ENCODE assay signal across 19 cellular contexts in the genomic region with DNA sequence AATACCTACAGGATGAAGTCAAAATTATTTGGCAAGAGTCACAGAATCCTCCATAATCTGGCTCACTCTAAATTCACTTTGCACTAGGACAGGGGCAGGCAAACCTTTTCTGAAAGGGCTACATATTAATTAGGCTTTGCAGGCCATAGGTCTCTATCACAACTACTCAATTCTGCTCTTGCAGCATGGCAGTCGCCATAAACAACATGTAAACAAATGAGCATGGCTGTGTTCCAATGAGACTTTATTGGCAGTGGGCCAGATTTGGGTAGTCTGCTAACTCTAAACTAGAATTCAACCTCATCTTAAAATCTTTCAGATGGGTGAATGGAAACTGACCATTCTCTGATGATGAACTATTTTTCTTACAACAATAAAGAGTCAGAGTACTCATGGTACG. TPM values are rescaled to one million over a fixed set of nuclear protein-coding genes. Genes with fewer than 3 reads are reported as not detected.
DNase-seq lines count a peak whose midpoint lies in the region; ATAC-seq and TF ChIP-seq lines count a peak whose summit lies in the region.
"Had no signal": no experiment of that assay in that cellular context is flagged by ENCODE, and none has a peak within 500 bp of the region (broad histone marks: within the 10 kb centered on the region; RNA-seq: fewer than 3 reads in every experiment).

No MANE protein-coding gene starts in this region.

- no peaks in the 10 kb centered on the region for H3K27me3 ChIP-seq in A673 (replicated peaks; ENCODE audit: insufficient read depth, low read depth, low read length, poor library complexity)
- H3K27me3 ChIP-seq: foreskin keratinocyte, tibial artery had no signal

- H3K4me3 ChIP-seq in A673 (ENCODE audit: low read depth, low read length, poor library complexity, severe bottlenecking): no peak overlapping the region
- H3K4me3 ChIP-seq: mucosa of descending colon, tibial artery had no signal

- peaks cover 9 to 21% of the 10 kb centered on the region in 2 donors for H3K36me3 Mint-ChIP-seq in activated naive CD4-positive, alpha-beta T cell treated with anti-CD3 and anti-CD28 coated beads, Interleukin-2, amount 50 U/mL, for 72 hours

- intact Hi-C loops in A673 (cut with micrococcal nuclease; ENCODE audit: unreplicated experiment): no loop called here

- POLR2A ChIA-PET in A673 (lab: Charles Lee; ENCODE audit: low non-redundant PET): no interaction called here

- peaks cover 0 to 7% of the 10 kb centered on the region in 2 donors for H3K9me3 Mint-ChIP-seq in activated naive CD4-positive, alpha-beta T cell treated with anti-CD3 and anti-CD28 coated beads, Interleukin-2, amount 50 U/mL, for 72 hours

- no peak overlapping the region for H3K27ac ChIP-seq in A673 (ENCODE audit: low read depth, low read length, poor library complexity, severe bottlenecking)
- H3K27ac ChIP-seq: foreskin keratinocyte, tibial artery had no signal

- H3K4me1 ChIP-seq in A673 (ENCODE audit: insufficient read depth, low read length, poor library complexity, severe bottlenecking): no peaks in the 10 kb centered on the region
- H3K4me1 ChIP-seq: tibial artery had no signal

- no TSS peak for BruUV-seq in A673 (replicated peaks; lab: Mats Ljungman, UMichigan)

- CTCF ChIA-PET in A673 (lab: Charles Lee): no interaction called here

- no peak overlapping the region for H3K27ac Mint-ChIP-seq in activated naive CD4-positive, alpha-beta T cell treated with anti-CD3 and anti-CD28 coated beads, Interleukin-2, amount 50 U/mL, for 72 hours

- ATAC-seq in activated naive CD4-positive, alpha-beta T cell treated with anti-CD3 and anti-CD28 coated beads, Interleukin-2, amount 50 U/mL, for 72 hours: no peak
- ATAC-seq: foreskin keratinocyte, mucosa of descending colon had no signal

- TF ChIP-seq CTCF in A673 (conservative IDR thresholded peaks at IDR 0.05; ENCODE audit: low read depth, low read length): no peak

- DNase-seq in NCI-H2196 (lab: John Stamatoyannopoulos, UW; ENCODE audit: unreplicated experiment) (peak; percentile 64), NCI-H2196 treated with DMSO at 0.1 percent for 48 hours (lab: John Stamatoyannopoulos, UW; ENCODE audit: unreplicated experiment) (no peak), NAMALWA (ENCODE audit: low spot score) (peak; percentile 59), dermis blood vessel endothelial cell (peak; percentile 44), lung microvascular endothelial cell (ENCODE audit: low read depth in 2 of 2) (peak; percentile 33 to 50), OCI-M2 (lab: John Stamatoyannopoulos, UW; ENCODE audit: unreplicated experiment) (no peak), A673 (ENCODE audit: low spot score) (no peak)
- DNase-seq in activated naive CD4-positive, alpha-beta T cell treated with anti-CD3 and anti-CD28 coated beads, Interleukin-2, amount 50 U/mL, for 72 hours (ENCODE audit: low spot score in 2 of 2): no peak
- DNase-seq: activated CD4-positive, alpha-beta T cell treated with anti-CD3 and anti-CD28 coated beads for 48 hours; activated CD8-positive, alpha-beta memory T cell treated with anti-CD3 and anti-CD28 coated beads, Interleukin-2, amount 50 U/mL, for 48 hours; foreskin keratinocyte; kidney glomerular epithelial cell; MM.1S; NCI-H1930; tibial artery had no signal

- H3K36me3 ChIP-seq in A673 (ENCODE audit: insufficient read depth, low read length, poor library complexity, severe bottlenecking): peaks cover 51% of the 10 kb centered on the region

- no peaks in the 10 kb centered on the region for H3K9me3 ChIP-seq in A673 (ENCODE audit: low read depth, low read length, poor library complexity, severe bottlenecking)
- H3K9me3 ChIP-seq: mucosa of descending colon, tibial artery had no signal

RNA-seq across cellular contexts. Expression of a gene that starts 5.8 kb away (rescaled TPM):
- total RNA-seq in dermis blood vessel endothelial cell (not detected in 2 replicates), lung microvascular endothelial cell (not detected in 2 replicates), A673 (2021) (not detected in 2 replicates)
- total RNA-seq in activated naive CD4-positive, alpha-beta T cell treated with anti-CD3 and anti-CD28 coated beads, Interleukin-2, amount 50 U/mL, for 72 hours: not detected
- total RNA-seq: chondrocyte, foreskin keratinocyte, H1, renal cortical epithelial cell had no signal

RNA-seq across cellular contexts. Expression of a gene that starts 10.2 kb away (rescaled TPM):
- total RNA-seq in dermis blood vessel endothelial cell: 67.6 and 105 TPM in 2 replicates
- 54.9 and 71.4 TPM in 2 replicates for total RNA-seq in lung microvascular endothelial cell
- 100 to 1,000 TPM in 1 of 2 donors, 10 to 100 TPM in 1; 64.6 to 178 TPM for total RNA-seq in activated naive CD4-positive, alpha-beta T cell treated with anti-CD3 and anti-CD28 coated beads, Interleukin-2, amount 50 U/mL, for 72 hours
- total RNA-seq in A673 (2021): 408 and 425 TPM in 2 replicates

RNA-seq across cellular contexts. Expression of a gene that starts 46.4 kb away (rescaled TPM):
- total RNA-seq in dermis blood vessel endothelial cell (0.51 and 1.1 TPM in 2 replicates), lung microvascular endothelial cell (0.22 TPM in 1 of 2 replicates, not detected in the other), A673 (2021) (0.45 and 1.2 TPM in 2 replicates)
- total RNA-seq in activated naive CD4-positive, alpha-beta T cell treated with anti-CD3 and anti-CD28 coated beads, Interleukin-2, amount 50 U/mL, for 72 hours: under 1 TPM; 0.19 to 0.23 TPM

Comparison
In these comparisons a context has a peak if more than half of its experiments do, and no peak if none do; other contexts are left out.
1. DNase-seq: peak in NCI-H2196 (single experiment), NAMALWA (single experiment), dermis blood vessel endothelial cell (single experiment) and lung microvascular endothelial cell (2 of 2); none in NCI-H2196 treated with DMSO at 0.1 percent for 48 hours (single experiment), activated naive CD4-positive, alpha-beta T cell treated with anti-CD3 and anti-CD28 coated beads, Interleukin-2, amount 50 U/mL, for 72 hours (0 of 2), OCI-M2 (single experiment) and A673 (single experiment).